ENCODE assay signal across 8 cellular contexts in the genomic region with DNA sequence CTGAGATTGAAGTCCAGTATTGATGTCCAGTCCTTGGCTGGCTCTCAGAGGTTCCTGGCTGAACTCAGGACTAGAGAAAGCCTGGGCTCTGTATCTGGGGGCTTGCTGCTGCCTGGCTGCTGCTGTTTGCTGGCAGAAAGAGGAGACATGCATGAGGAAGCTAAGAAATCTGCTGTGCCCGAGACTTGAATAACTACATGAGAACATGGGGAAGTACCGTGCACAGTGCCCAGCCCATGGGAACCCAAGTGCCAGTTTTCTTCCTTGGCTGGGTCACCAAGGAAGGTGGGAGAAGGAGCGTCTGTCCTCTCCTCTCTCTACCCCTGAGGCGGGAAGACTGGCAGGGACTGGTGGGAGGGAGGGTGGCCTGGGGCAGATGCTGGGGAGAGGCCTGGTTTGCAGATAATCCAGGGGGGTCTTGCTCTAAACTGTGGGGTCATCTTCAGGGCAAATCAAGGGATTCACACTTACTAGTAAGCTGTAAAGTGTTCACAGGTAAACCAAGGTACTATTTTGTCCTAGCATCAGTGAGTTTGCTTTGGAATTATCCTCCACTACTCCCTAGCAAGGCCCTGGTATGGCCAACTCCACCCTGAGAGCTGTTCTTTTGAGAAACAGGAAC. TPM values are rescaled to one million over a fixed set of nuclear protein-coding genes. Genes with fewer than 3 reads are reported as not detected.
A peak's percentile ranks its signal among the peaks of the same experiment; 100 is the strongest.
DNase-seq lines count a peak whose midpoint lies in the region; ATAC-seq and TF ChIP-seq lines count a peak whose summit lies in the region.

No MANE protein-coding gene starts in this region.

- H3K27me3 Mint-ChIP-seq in activated T-cell treated with anti-CD3 and anti-CD28 coated beads, Interleukin-2, amount 50 U/mL, for 72 hours (ENCODE audit: low read depth) = no peaks in the 10 kb centered on the region

- H3K4me3 ChIP-seq in mammary epithelial cell (replicated peaks in 1 of 3; ENCODE audit: insufficient read depth in 1 of 3, low read depth in 2 of 3, low read length in 3 of 3) (no peak overlapping the region), muscle layer of duodenum (ENCODE audit: low read depth in 1 of 2, low read length in 2 of 2) (peak overlapping the region in 1 of 2 donors; percentile 19), uterus (no peak overlapping the region), MG63 (no peak overlapping the region)

- H3K9me3 ChIP-seq in mammary epithelial cell (replicated peaks; ENCODE audit: insufficient read depth, low read length) = no peaks in the 10 kb centered on the region
- peaks cover 0 to 3% of the 10 kb centered on the region in 2 donors for H3K9me3 ChIP-seq in muscle layer of duodenum (ENCODE audit: control insufficient read depth in 1 of 2, low read length in 2 of 2)
- H3K9me3 ChIP-seq in uterus = no peaks in the 10 kb centered on the region
- H3K9me3 ChIP-seq in MG63 = peaks cover 9% of the 10 kb centered on the region; the same call in 1 of the 2 replicates

- CTCF ChIA-PET in mammary epithelial cell (lab: Charles Lee; ENCODE audit: low non-redundant PET) = no interaction called here

- 81% methylated on average over 4 of the region's 4 CpGs for WGBS in mammary epithelial cell (ENCODE audit: low coverage, missing lambda C conversion rate)

- peak overlapping the region; percentile 28 for H2AFZ ChIP-seq in mammary epithelial cell (ENCODE audit: low read depth, low read length)

- H3K27ac Mint-ChIP-seq in activated T-cell treated with anti-CD3 and anti-CD28 coated beads, Interleukin-2, amount 50 U/mL, for 72 hours = peak overlapping the region; percentile 34

- H3K79me2 ChIP-seq in mammary epithelial cell (ENCODE audit: insufficient read depth, low read length) = no peaks in the 10 kb centered on the region

- H4K20me1 ChIP-seq in mammary epithelial cell (ENCODE audit: insufficient read depth, low read length) = no peaks in the 10 kb centered on the region

- BruUV-seq in mammary epithelial cell (replicated peaks; lab: Mats Ljungman, UMichigan) = no TSS peak

- H3K4me3 Mint-ChIP-seq in activated T-cell treated with anti-CD3 and anti-CD28 coated beads, Interleukin-2, amount 50 U/mL, for 72 hours = peak overlapping the region in 1 of 2 donors; percentile 16

- H3K36me3 Mint-ChIP-seq in activated T-cell treated with anti-CD3 and anti-CD28 coated beads, Interleukin-2, amount 50 U/mL, for 72 hours (ENCODE audit: insufficient read depth in 2 of 2) = peaks cover 6 to 15% of the 10 kb centered on the region in 2 donors

- H3K4me2 ChIP-seq in mammary epithelial cell (ENCODE audit: insufficient read depth, low read depth, low read length) = no peak overlapping the region

- no peak overlapping the region for H3K9ac ChIP-seq in mammary epithelial cell (ENCODE audit: insufficient read depth, low read length)

- dilution Hi-C loops in mammary epithelial cell (cut with HindIII; ENCODE audit: low sequenced_read_pairs) = loop anchor here (25.0 kb wide), 2 partner anchors 544 to 869 kb away; no protein-coding TSS in a partner anchor

- DNase-seq in activated T-cell treated with anti-CD3 and anti-CD28 coated beads, Interleukin-2, amount 50 U/mL, for 72 hours = no peak
- DNase-seq in activated T-cell treated with anti-CD3 and anti-CD28 coated beads for 4 hours (no peak), mammary epithelial cell (no peak), uterus (no peak), HCEC 1CT (no peak), NCI-H146 (lab: John Stamatoyannopoulos, UW) (no peak), MG63 (no peak)

- intact Hi-C loops in mammary epithelial cell (cut with micrococcal nuclease) (no loop called here), uterus (cut with DNase I; ENCODE audit: low total_unique reads) (no loop called here)

- H3K36me3 ChIP-seq in mammary epithelial cell (ENCODE audit: insufficient read depth, low read length) = no peaks in the 10 kb centered on the region
- no peaks in the 10 kb centered on the region for H3K36me3 ChIP-seq in muscle layer of duodenum (ENCODE audit: control insufficient read depth in 1 of 2, insufficient read depth in 2 of 2, low read length in 2 of 2)
- H3K36me3 ChIP-seq in uterus = no peaks in the 10 kb centered on the region
- no peaks in the 10 kb centered on the region; the same call in 1 of the 2 replicates for H3K36me3 ChIP-seq in MG63

- TF ChIP-seq POLR2A in uterus (IDR thresholded peaks at IDR 0.05) = no peak

- H3K4me1 ChIP-seq in mammary epithelial cell (ENCODE audit: insufficient read depth, low read length) (peaks cover 11% of the 10 kb centered on the region), muscle layer of duodenum (ENCODE audit: control insufficient read depth in 1 of 2, insufficient read depth in 2 of 2, low read length in 2 of 2) (peaks cover 18 to 54% of the 10 kb centered on the region in 2 donors), uterus (peaks cover 5 to 29% of the 10 kb centered on the region in 2 donors)

- peaks cover 4 to 6% of the 10 kb centered on the region in 2 donors for H3K9me3 Mint-ChIP-seq in activated T-cell treated with anti-CD3 and anti-CD28 coated beads, Interleukin-2, amount 50 U/mL, for 72 hours

- no peaks in the 10 kb centered on the region for H3K27me3 ChIP-seq in mammary epithelial cell (ENCODE audit: insufficient read depth, low read length)
- H3K27me3 ChIP-seq in muscle layer of duodenum (ENCODE audit: low read depth, low read length) = no peaks in the 10 kb centered on the region
- no peaks in the 10 kb centered on the region for H3K27me3 ChIP-seq in uterus
- H3K27me3 ChIP-seq in MG63 = no peaks in the 10 kb centered on the region

- H3K4me1 Mint-ChIP-seq in activated T-cell treated with anti-CD3 and anti-CD28 coated beads, Interleukin-2, amount 50 U/mL, for 72 hours (ENCODE audit: low read depth) = peaks cover 42% of the 10 kb centered on the region

- TF ChIP-seq CTCF in mammary epithelial cell (conservative IDR thresholded peaks at IDR 0.05 in 1 of 2, IDR thresholded peaks at IDR 0.05 in 1 of 2; ENCODE audit: extremely low read depth in 1 of 2, insufficient read depth in 1 of 2, low read depth in 1 of 2, low read length in 2 of 2) (no peak), uterus (IDR thresholded peaks at IDR 0.05) (no peak)

- no peak for ATAC-seq in activated T-cell treated with anti-CD3 and anti-CD28 coated beads, Interleukin-2, amount 50 U/mL, for 72 hours (replicated peaks in 1 of 2)

- in situ Hi-C loops in mammary epithelial cell (cut with MboI; ENCODE audit: low sequenced_read_pairs in 2 of 2) = no loop called here

- H3K27ac ChIP-seq in mammary epithelial cell (ENCODE audit: insufficient read depth, low read depth, low read length) = no peak overlapping the region
- peak overlapping the region; percentile 78 for H3K27ac ChIP-seq in muscle layer of duodenum (ENCODE audit: low read length)
- peak overlapping the region; percentile 80 to 95 for H3K27ac ChIP-seq in uterus

RNA-seq across cellular contexts. Expression of gene ZFP36L1, which starts 13.8 kb away (rescaled TPM):
- total RNA-seq in activated T-cell treated with anti-CD3 and anti-CD28 coated beads, Interleukin-2, amount 50 U/mL, for 72 hours = 10 to 100 TPM; 95.0 TPM
- total RNA-seq in mammary epithelial cell (100 to 1,000 TPM; 169 to 373 TPM), uterus (100 to 1,000 TPM; 170 to 564 (median 315) TPM)
- polyA plus RNA-seq in mammary epithelial cell = 140 TPM
- 99.0 TPM for polyA minus RNA-seq in mammary epithelial cell
- 9.3 and 30.2 TPM in 2 replicates for total RNA-seq in MG63 (2014; rRNA removed; shearing (Covaris generic); ENCODE audit: low replicate concordance)
